17 cellular contexts compared by ENCODE assay signal in genomic region chr2:95034221-95034620, GRCh38. TPM values are rescaled to one million over a fixed set of nuclear protein-coding genes. Genes with fewer than 3 reads are reported as not detected.
DNase-seq lines count a peak whose midpoint lies in the region; ATAC-seq, FAIRE-seq and TF ChIP-seq lines count a peak whose summit lies in the region.
"Had no signal": no experiment of that assay in that cellular context is flagged by ENCODE, and none has a peak within 500 bp of the region (broad histone marks: within the 10 kb centered on the region; RNA-seq: fewer than 3 reads in every experiment).

No MANE protein-coding gene starts in this region.

- ATAC-seq in A549 (peak; percentile 38 to 47; a peak in 4 of 6 replicates), GM19463 (IDR thresholded peaks at IDR 0.05; ENCODE audit: unreplicated experiment) (no peak), GM19328 (IDR thresholded peaks at IDR 0.05; ENCODE audit: unreplicated experiment) (no peak)
- ATAC-seq: GM12878 had no signal

- no peak overlapping the region for H3K4me2 ChIP-seq in A549
- H3K4me2 ChIP-seq: BLaER1 treated with 17β-estradiol and CSF1 and Interleukin-3, amounts not matched to agents 10 nM and 100 nM had no signal

- H3K27me3 Mint-ChIP-seq in CD4-positive, alpha-beta memory T cell = no peaks in the 10 kb centered on the region

- H3K4me1 ChIP-seq in A549 = no peaks in the 10 kb centered on the region
- H3K4me1 ChIP-seq in CD4-positive, alpha-beta memory T cell (ENCODE audit: insufficient read depth, low read length) = peaks cover 75% of the 10 kb centered on the region
- peaks cover 20 to 69% (median 40%) of the 10 kb centered on the region in 3 donors for H3K4me1 ChIP-seq in esophagus squamous epithelium
- peaks cover 4% of the 10 kb centered on the region for H3K4me1 ChIP-seq in prostate gland (replicated peaks)
- H3K4me1 ChIP-seq in vagina = peaks cover 10% of the 10 kb centered on the region
- H3K4me1 ChIP-seq: left ventricle myocardium inferior, upper lobe of left lung had no signal

- TF ChIP-seq RAD21 in A549 (conservative IDR thresholded peaks at IDR 0.05 in 1 of 2, IDR thresholded peaks at IDR 0.05 in 1 of 2) = no peak

- CTCF ChIA-PET in A549 (lab: Yijun Ruan, JAX) = interaction anchor here (1.5 to 5.1 kb wide), 4 partner anchors 9 to 42 kb away, joined by 3 to 29 read pairs (median 5); no protein-coding TSS in a partner anchor
- CTCF ChIA-PET in CD4-positive, alpha-beta memory T cell (lab: Charles Lee; ENCODE audit: partially characterized antibody) = interaction anchor here (0.8 to 4.2 kb wide), 5 partner anchors 9 to 46 kb away, joined by 3 to 22 read pairs (median 5); no protein-coding TSS in a partner anchor

- 23% methylated on average over 4 of the region's 4 CpGs for WGBS in A549 (ENCODE audit: missing lambda C conversion rate)
- WGBS in esophagus squamous epithelium, 2 donors = 17% methylated on average over 2 of the region's 4 CpGs; no CpG with 5 or more reads in 1 of the 2 donors
- WGBS in prostate gland = 66% methylated on average over 4 of the region's 4 CpGs

- peak overlapping the region in 4 of 7 donors; percentile 10 to 85 (median 34) for H3K27ac Mint-ChIP-seq in CD4-positive, alpha-beta memory T cell
- H3K27ac Mint-ChIP-seq: natural killer cell treated with Interleukin-12 subunit alpha and Interleukin-12 subunit beta and Interleukin-15 and Interleukin-18, amount 100 ng/mL, for 72 hours had no signal

- H3K4me3 ChIP-seq in A549 (no peak overlapping the region), esophagus squamous epithelium (no peak overlapping the region), prostate gland (no peak overlapping the region), vagina (no peak overlapping the region)
- H3K4me3 ChIP-seq in CD4-positive, alpha-beta memory T cell (ENCODE audit: low read length in 2 of 2) = no peak overlapping the region
- H3K4me3 ChIP-seq: BLaER1 treated with 17β-estradiol and CSF1 and Interleukin-3, amounts not matched to agents 10 nM and 100 nM; coronary artery; GM12878; left ventricle myocardium inferior; upper lobe of left lung had no signal

- TF ChIP-seq POLR2A in A549 (IDR thresholded peaks at IDR 0.05; ENCODE audit: low read length) = no peak
- no peak for TF ChIP-seq POLR2A in esophagus squamous epithelium (IDR thresholded peaks at IDR 0.05)
- no peak for TF ChIP-seq POLR2A in prostate gland (IDR thresholded peaks at IDR 0.05)
- no peak for TF ChIP-seq POLR2A in vagina (IDR thresholded peaks at IDR 0.05)

- POLR2A ChIA-PET in A549 (lab: Yijun Ruan, JAX) = no interaction called here
- POLR2A ChIA-PET in CD4-positive, alpha-beta memory T cell (lab: Charles Lee; ENCODE audit: partially characterized antibody) = interaction anchor here (0.6 to 3.1 kb wide), 7 partner anchors 9 to 105 kb away, joined by 3 to 15 read pairs (median 3); partner anchors contain the start of gene MAL

- no peaks in the 10 kb centered on the region for H3K27me3 ChIP-seq in CD4-positive, alpha-beta memory T cell (ENCODE audit: insufficient read depth, low read length)
- H3K27me3 ChIP-seq in esophagus squamous epithelium (peaks cover 0 to 37% (median 0%) of the 10 kb centered on the region in 4 donors), prostate gland (replicated peaks; ENCODE audit: insufficient read depth) (no peaks in the 10 kb centered on the region), vagina (no peaks in the 10 kb centered on the region)
- H3K27me3 ChIP-seq: upper lobe of left lung had no signal

- intact Hi-C loops in CD4-positive, alpha-beta memory T cell (cut with micrococcal nuclease) = no loop called here
- intact Hi-C loops in esophagus squamous epithelium (cut with DNase I) = no loop called here
- intact Hi-C loops in prostate gland (cut with DNase I) = no loop called here
- intact Hi-C loops in vagina (cut with DNase I) = no loop called here

- peaks cover 19 to 24% of the 10 kb centered on the region in 2 donors for H3K36me3 Mint-ChIP-seq in CD4-positive, alpha-beta memory T cell
- H3K36me3 Mint-ChIP-seq: natural killer cell treated with Interleukin-12 subunit alpha and Interleukin-12 subunit beta and Interleukin-15 and Interleukin-18, amount 100 ng/mL, for 72 hours had no signal

- no peak for FAIRE-seq in A549 (lab: Jason Lieb, UNC)
- FAIRE-seq: GM12878 had no signal

- H3K9me3 ChIP-seq in A549 (peaks cover 5% of the 10 kb centered on the region; the same call in 1 of the 3 replicates), esophagus squamous epithelium (no peaks in the 10 kb centered on the region), prostate gland (no peaks in the 10 kb centered on the region), vagina (no peaks in the 10 kb centered on the region)
- no peaks in the 10 kb centered on the region for H3K9me3 ChIP-seq in CD4-positive, alpha-beta memory T cell (ENCODE audit: control insufficient read depth in 1 of 2, low read length in 2 of 2)
- H3K9me3 ChIP-seq: left ventricle myocardium inferior, upper lobe of left lung had no signal

- peaks cover 40 to 92% (median 71%) of the 10 kb centered on the region in 4 donors for H3K4me1 Mint-ChIP-seq in CD4-positive, alpha-beta memory T cell

- TF ChIP-seq EP300 in A549 (IDR thresholded peaks at IDR 0.05) = no peak

- DNase-seq in A549 (ENCODE audit: low read depth in 1 of 2, low spot score in 1 of 2) (no peak), RPMI8226 (peak; percentile 68), esophagus squamous epithelium (lab: John Stamatoyannopoulos, UW) (no peak), prostate gland (ENCODE audit: low spot score) (no peak), vagina (ENCODE audit: extremely low spot score in 2 of 2) (no peak)
- no peak for DNase-seq in CD4-positive, alpha-beta memory T cell
- DNase-seq: amniotic stem cell, left ventricle myocardium inferior, NCI-H2107, SIG-M5, upper lobe of left lung had no signal

- peaks cover 0 to 2% (median 0%) of the 10 kb centered on the region in 8 donors for H3K9me3 Mint-ChIP-seq in CD4-positive, alpha-beta memory T cell

- H3K36me3 ChIP-seq in CD4-positive, alpha-beta memory T cell (ENCODE audit: insufficient read depth, low read length) = no peaks in the 10 kb centered on the region
- no peaks in the 10 kb centered on the region for H3K36me3 ChIP-seq in esophagus squamous epithelium
- H3K36me3 ChIP-seq in prostate gland = no peaks in the 10 kb centered on the region
- H3K36me3 ChIP-seq in vagina = no peaks in the 10 kb centered on the region
- H3K36me3 ChIP-seq: BLaER1 treated with 17β-estradiol and CSF1 and Interleukin-3, amounts not matched to agents 10 nM and 100 nM; left ventricle myocardium inferior; upper lobe of left lung had no signal

- TF ChIP-seq CTCF in A549 (IDR thresholded peaks at IDR 0.05) (no peak), esophagus squamous epithelium (IDR thresholded peaks at IDR 0.05) (no peak), prostate gland (IDR thresholded peaks at IDR 0.05) (no peak), vagina (IDR thresholded peaks at IDR 0.05) (no peak)

- no peak overlapping the region for H3K27ac ChIP-seq in A549
- H3K27ac ChIP-seq in CD4-positive, alpha-beta memory T cell (ENCODE audit: low read depth, low read length) = no peak overlapping the region
- H3K27ac ChIP-seq in esophagus squamous epithelium = peak overlapping the region in 3 of 4 donors; percentile 32 to 91 (median 90)
- no peak overlapping the region for H3K27ac ChIP-seq in prostate gland
- no peak overlapping the region for H3K27ac ChIP-seq in vagina
- H3K27ac ChIP-seq: BLaER1 treated with 17β-estradiol and CSF1 and Interleukin-3, amounts not matched to agents 10 nM and 100 nM; coronary artery; left ventricle myocardium inferior; upper lobe of left lung had no signal

- H3K4me3 Mint-ChIP-seq in CD4-positive, alpha-beta memory T cell = no peak overlapping the region
- H3K4me3 Mint-ChIP-seq: natural killer cell treated with Interleukin-12 subunit alpha and Interleukin-12 subunit beta and Interleukin-15 and Interleukin-18, amount 100 ng/mL, for 72 hours had no signal

TF ChIP-seq in A549, 52 proteins besides CTCF, POLR2A, EP300 and RAD21 (continues in another document):
- TF ChIP-seq, protein P1, sequence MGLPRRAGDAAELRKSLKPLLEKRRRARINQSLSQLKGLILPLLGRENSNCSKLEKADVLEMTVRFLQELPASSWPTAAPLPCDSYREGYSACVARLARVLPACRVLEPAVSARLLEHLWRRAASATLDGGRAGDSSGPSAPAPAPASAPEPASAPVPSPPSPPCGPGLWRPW (IDR thresholded peaks at IDR 0.05) = no peak
- TF ChIP-seq PHF8 (IDR thresholded peaks at IDR 0.05; ENCODE audit: borderline replicate concordance, low read depth) (no peak), EHF (CRISPR knock-in tag; IDR thresholded peaks at IDR 0.05) (no peak), PBX3 (IDR thresholded peaks at IDR 0.05) (no peak), BHLHE40 (IDR thresholded peaks at IDR 0.05; ENCODE audit: low read depth, low read length) (no peak), CHD2 (IDR thresholded peaks at IDR 0.05; ENCODE audit: low read length, partially characterized antibody) (no peak), CHD4 (IDR thresholded peaks at IDR 0.05; ENCODE audit: borderline replicate concordance) (no peak), HOXB5 (CRISPR knock-in tag; IDR thresholded peaks at IDR 0.05) (no peak)
- TF ChIP-seq, protein P2, sequence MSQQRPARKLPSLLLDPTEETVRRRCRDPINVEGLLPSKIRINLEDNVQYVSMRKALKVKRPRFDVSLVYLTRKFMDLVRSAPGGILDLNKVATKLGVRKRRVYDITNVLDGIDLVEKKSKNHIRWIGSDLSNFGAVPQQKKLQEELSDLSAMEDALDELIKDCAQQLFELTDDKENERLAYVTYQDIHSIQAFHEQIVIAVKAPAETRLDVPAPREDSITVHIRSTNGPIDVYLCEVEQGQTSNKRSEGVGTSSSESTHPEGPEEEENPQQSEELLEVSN (IDR thresholded peaks at IDR 0.05; ENCODE audit: borderline replicate concordance, low read depth) = no peak

RNA-seq across cellular contexts. Expression of gene MAL, which starts 8.7 kb away (rescaled TPM):
- 0.08 TPM in 1 of 2 replicates, not detected in the other for polyA plus RNA-seq in A549 (2011; rRNA removed)
- polyA plus RNA-seq in A549 (2012; cell fraction: cytosol; rRNA removed) = not detected in 2 replicates
- not detected in 2 replicates for polyA plus RNA-seq in A549 (2012; cell fraction: nucleus; rRNA removed)
- polyA plus RNA-seq in A549 (2017; fragmentation: RNase III; extraction: RNeasy Plus Mini Kit Qiagen cat#74134 plus additional on column Dnase treatment) = not detected in 3 replicates
- not detected in 2 replicates for polyA minus RNA-seq in A549 (2011; rRNA and poly(A)+ RNA removed)
- total RNA-seq in CD4-positive, alpha-beta memory T cell = 100 to 1,000 TPM; 108 to 113 TPM
- 100 to 1,000 TPM; 271 to 274 TPM for polyA plus RNA-seq in CD4-positive, alpha-beta memory T cell
- 1,000 to 10,000 TPM in 1 of 4 donors, 100 to 1,000 TPM in 3; 469 to 1,903 (median 516) TPM for total RNA-seq in esophagus squamous epithelium
- total RNA-seq in prostate gland = 1 to 10 TPM; 3.1 to 8.0 TPM
- total RNA-seq in vagina = 71.0 TPM

Comparison
In these comparisons a context has a peak if more than half of its experiments do, and no peak if none do; other contexts are left out.
1. ATAC-seq: peak in A549 (2 of 2); none in GM19463 (single experiment) and GM19328 (single experiment).
2. H3K27ac ChIP-seq: peak in esophagus squamous epithelium (3 of 4); none in A549 (0 of 2), CD4-positive, alpha-beta memory T cell (single experiment), prostate gland (0 of 2) and vagina (single experiment).